10 cellular contexts compared by ENCODE assay signal in genomic region chr15:73142802-73143762, GRCh38.
DNase-seq lines count a peak whose midpoint lies in the region; ATAC-seq, FAIRE-seq and TF ChIP-seq lines count a peak whose summit lies in the region.
"Had no signal": no experiment of that assay in that cellular context is flagged by ENCODE, and none has a peak within 500 bp of the region (broad histone marks: within the 10 kb centered on the region; RNA-seq: fewer than 3 reads in every experiment).

No MANE protein-coding gene starts in this region.

- H3K9me3 Mint-ChIP-seq in activated naive CD4-positive, alpha-beta T cell treated with anti-CD3 and anti-CD28 coated beads, Interleukin-2, amount 50 U/mL, for 24 hours, result no peaks in the 10 kb centered on the region
- H3K9me3 Mint-ChIP-seq in activated T-helper 1 cell treated with anti-CD3 and anti-CD28 coated beads, Interleukin-12 subunit alpha, Interleukin-12 subunit beta, Interleukin-2, Interleukin-4 antibody, amounts not matched to agents 30 ng/mL and 10 ng/mL and 1 ng/mL, durations not matched to agents 14 hours and 24 hours and 36 hours, result peaks cover 15% of the 10 kb centered on the region
- no peaks in the 10 kb centered on the region for H3K9me3 Mint-ChIP-seq in stimulated activated naive CD8-positive, alpha-beta T cell treated with anti-CD3 and anti-CD28 coated beads, Interleukin-15, amount 100 ng/mL, for 72 hours

- intact Hi-C loops in activated T-helper 1 cell treated with anti-CD3 and anti-CD28 coated beads, Interleukin-12 subunit alpha, Interleukin-12 subunit beta, Interleukin-2, Interleukin-4 antibody, amounts not matched to agents 30 ng/mL and 10 ng/mL and 1 ng/mL, durations not matched to agents 14 hours and 24 hours and 36 hours (cut with micrococcal nuclease), result loop anchor here (5.0 kb wide), 1 partner anchor 361 kb away; the partner anchor contains the start of gene ADPGK

- H3K4me1 Mint-ChIP-seq in activated naive CD4-positive, alpha-beta T cell treated with anti-CD3 and anti-CD28 coated beads, Interleukin-2, amount 50 U/mL, for 24 hours, result peaks cover 16% of the 10 kb centered on the region
- H3K4me1 Mint-ChIP-seq in activated T-helper 1 cell treated with anti-CD3 and anti-CD28 coated beads, Interleukin-12 subunit alpha, Interleukin-12 subunit beta, Interleukin-2, Interleukin-4 antibody, amounts not matched to agents 30 ng/mL and 10 ng/mL and 1 ng/mL, durations not matched to agents 14 hours and 24 hours and 36 hours (ENCODE audit: low read depth), result peaks cover 34% of the 10 kb centered on the region
- peaks cover 34% of the 10 kb centered on the region for H3K4me1 Mint-ChIP-seq in stimulated activated naive CD8-positive, alpha-beta T cell treated with anti-CD3 and anti-CD28 coated beads, Interleukin-15, amount 100 ng/mL, for 72 hours

- peaks cover 5% of the 10 kb centered on the region for H3K36me3 Mint-ChIP-seq in activated naive CD4-positive, alpha-beta T cell treated with anti-CD3 and anti-CD28 coated beads, Interleukin-2, amount 50 U/mL, for 24 hours
- peaks cover 8% of the 10 kb centered on the region for H3K36me3 Mint-ChIP-seq in activated T-helper 1 cell treated with anti-CD3 and anti-CD28 coated beads, Interleukin-12 subunit alpha, Interleukin-12 subunit beta, Interleukin-2, Interleukin-4 antibody, amounts not matched to agents 30 ng/mL and 10 ng/mL and 1 ng/mL, durations not matched to agents 14 hours and 24 hours and 36 hours (ENCODE audit: low read depth)

- TF ChIP-seq CTCF in D721Med (IDR thresholded peaks at IDR 0.05; ENCODE audit: insufficient read depth, missing control alignments), result no peak

- H3K27ac Mint-ChIP-seq in activated naive CD4-positive, alpha-beta T cell treated with anti-CD3 and anti-CD28 coated beads, Interleukin-2, amount 50 U/mL, for 24 hours, result peak overlapping the region; percentile 18
- H3K27ac Mint-ChIP-seq in activated T-helper 1 cell treated with anti-CD3 and anti-CD28 coated beads, Interleukin-12 subunit alpha, Interleukin-12 subunit beta, Interleukin-2, Interleukin-4 antibody, amounts not matched to agents 30 ng/mL and 10 ng/mL and 1 ng/mL, durations not matched to agents 14 hours and 24 hours and 36 hours, result peak overlapping the region; percentile 84
- H3K27ac Mint-ChIP-seq in stimulated activated naive CD8-positive, alpha-beta T cell treated with anti-CD3 and anti-CD28 coated beads, Interleukin-15, amount 100 ng/mL, for 72 hours, result peak overlapping the region; percentile 50 to 75

- FAIRE-seq in D721Med (lab: Jason Lieb, UNC), result no peak

- peak; percentile 55 for ATAC-seq in HG03095 (IDR thresholded peaks at IDR 0.05; ENCODE audit: unreplicated experiment)
- ATAC-seq in stimulated activated naive CD8-positive, alpha-beta T cell treated with anti-CD3 and anti-CD28 coated beads, Interleukin-15, amount 100 ng/mL, for 72 hours, result peak; percentile 62
- ATAC-seq: foreskin keratinocyte had no signal

- no peak for DNase-seq in activated naive CD4-positive, alpha-beta T cell treated with anti-CD3 and anti-CD28 coated beads, Interleukin-2, amount 50 U/mL, for 16 hours
- DNase-seq in activated T-helper 1 cell treated with anti-CD3 and anti-CD28 coated beads, Interleukin-12 subunit alpha, Interleukin-12 subunit beta, Interleukin-2, Interleukin-4 antibody, amounts not matched to agents 30 ng/mL and 10 ng/mL and 1 ng/mL, durations not matched to agents 14 hours and 24 hours and 36 hours (ENCODE audit: low spot score), result no peak
- peak in 1 of 2 donors; percentile 6 for DNase-seq in stimulated activated naive CD8-positive, alpha-beta T cell treated with anti-CD3 and anti-CD28 coated beads, Interleukin-15, amount 100 ng/mL, for 72 hours
- DNase-seq in HuH-7 (ENCODE audit: low spot score) (no peak), D721Med (ENCODE audit: insufficient read length, low spot score) (no peak), SHP77 (lab: John Stamatoyannopoulos, UW) (no peak)
- DNase-seq: foreskin keratinocyte, NCI-H446 had no signal

- H3K4me3 Mint-ChIP-seq in activated naive CD4-positive, alpha-beta T cell treated with anti-CD3 and anti-CD28 coated beads, Interleukin-2, amount 50 U/mL, for 24 hours, result no peak overlapping the region
- no peak overlapping the region for H3K4me3 Mint-ChIP-seq in activated T-helper 1 cell treated with anti-CD3 and anti-CD28 coated beads, Interleukin-12 subunit alpha, Interleukin-12 subunit beta, Interleukin-2, Interleukin-4 antibody, amounts not matched to agents 30 ng/mL and 10 ng/mL and 1 ng/mL, durations not matched to agents 14 hours and 24 hours and 36 hours
- H3K4me3 Mint-ChIP-seq in stimulated activated naive CD8-positive, alpha-beta T cell treated with anti-CD3 and anti-CD28 coated beads, Interleukin-15, amount 100 ng/mL, for 72 hours, result peak overlapping the region in 1 of 2 donors; percentile 38

- H3K27me3 Mint-ChIP-seq in activated naive CD4-positive, alpha-beta T cell treated with anti-CD3 and anti-CD28 coated beads, Interleukin-2, amount 50 U/mL, for 24 hours, result no peaks in the 10 kb centered on the region
- H3K27me3 Mint-ChIP-seq in activated T-helper 1 cell treated with anti-CD3 and anti-CD28 coated beads, Interleukin-12 subunit alpha, Interleukin-12 subunit beta, Interleukin-2, Interleukin-4 antibody, amounts not matched to agents 30 ng/mL and 10 ng/mL and 1 ng/mL, durations not matched to agents 14 hours and 24 hours and 36 hours (ENCODE audit: insufficient read depth), result peaks cover 2% of the 10 kb centered on the region
- H3K27me3 Mint-ChIP-seq in stimulated activated naive CD8-positive, alpha-beta T cell treated with anti-CD3 and anti-CD28 coated beads, Interleukin-15, amount 100 ng/mL, for 72 hours, result no peaks in the 10 kb centered on the region

Comparison
In these comparisons a context has a peak if more than half of its experiments do, and no peak if none do; other contexts are left out.
1. H3K27ac Mint-ChIP-seq: peak in every context shown above with its lines; median percentile 84 in activated T-helper 1 cell treated with anti-CD3 and anti-CD28 coated beads, Interleukin-12 subunit alpha, Interleukin-12 subunit beta, Interleukin-2, Interleukin-4 antibody, amounts not matched to agents 30 ng/mL and 10 ng/mL and 1 ng/mL, durations not matched to agents 14 hours and 24 hours and 36 hours; 62 in stimulated activated naive CD8-positive, alpha-beta T cell treated with anti-CD3 and anti-CD28 coated beads, Interleukin-15, amount 100 ng/mL, for 72 hours; 18 in activated naive CD4-positive, alpha-beta T cell treated with anti-CD3 and anti-CD28 coated beads, Interleukin-2, amount 50 U/mL, for 24 hours.